ENCODE assay signal across 21 cellular contexts in genomic region chr18:32478317-32478716, GRCh38. TPM values are rescaled to one million over a fixed set of nuclear protein-coding genes. Genes with fewer than 3 reads are reported as not detected.
"Had no signal": no experiment of that assay in that cellular context is flagged by ENCODE, and none has a peak within 500 bp of the region (broad histone marks: within the 10 kb centered on the region; RNA-seq: fewer than 3 reads in every experiment).

No MANE protein-coding gene starts in this region.

- H3K4me1 ChIP-seq: left ventricle myocardium inferior, lower lobe of right lung, pancreas, tibial artery, upper lobe of left lung, uterus had no signal

- ATAC-seq: left cardiac atrium; lower lobe of right lung; natural killer cell treated with Interleukin-12 subunit alpha and Interleukin-12 subunit beta and Interleukin-15 and Interleukin-18, amount 100 ng/mL, for 72 hours; pancreas; right cardiac atrium; stimulated activated memory B cell treated with anti-CD40 and anti-IgM and Interleukin-4, amounts not matched to agents 10 μg/mL and 1 μg/mL and 100 μg/mL, for 72 hours had no signal

- H3K4me3 ChIP-seq: hepatocyte, left ventricle myocardium inferior, lower lobe of right lung, pancreas, smooth muscle cell, tibial artery, upper lobe of left lung, uterus had no signal

- H3K4me2 ChIP-seq: hepatocyte, smooth muscle cell had no signal

- DNase-seq: effector CD4-positive, alpha-beta T cell; endodermal cell; erythroblast; foreskin melanocyte; head of caudate nucleus; kidney; left cardiac atrium; left ventricle myocardium inferior; lower lobe of right lung; occipital lobe; pancreas; right cardiac atrium; stimulated activated CD4-positive, alpha-beta T cell treated with anti-CD3 and anti-CD28 coated beads, Interleukin-2, amount 100 ng/mL, for 48 hours; stimulated activated CD8-positive, alpha-beta memory T cell treated with anti-CD3 and anti-CD28 coated beads, Interleukin-4, amount 100 ng/mL, for 48 hours; tibial artery; upper lobe of left lung; uterus had no signal

- H3K36me3 ChIP-seq: left ventricle myocardium inferior, lower lobe of right lung, pancreas, tibial artery, upper lobe of left lung, uterus had no signal

- H3K27me3 ChIP-seq: pancreas, upper lobe of left lung, uterus had no signal

- H3K79me2 ChIP-seq: hepatocyte had no signal

- H3K9me3 ChIP-seq: left ventricle myocardium inferior, lower lobe of right lung, pancreas, tibial artery, upper lobe of left lung, uterus had no signal

- H3K27ac ChIP-seq: hepatocyte, left ventricle myocardium inferior, lower lobe of right lung, pancreas, tibial artery, upper lobe of left lung, uterus had no signal

- H2AFZ ChIP-seq: hepatocyte had no signal

RNA-seq across cellular contexts. Expression of gene GAREM1, which starts 7.6 kb away (rescaled TPM):
- total RNA-seq: natural killer cell treated with Interleukin-12 subunit alpha and Interleukin-12 subunit beta and Interleukin-15 and Interleukin-18, amount 100 ng/mL, for 72 hours had no signal
